Comparison of ENCODE assay signal across 1 cellular context in genomic region chr4:39458161-39458504, GRCh38.
TF ChIP-seq lines count a peak whose summit lies in the region.

No MANE protein-coding gene starts in this region.

TF ChIP-seq in K562, 482 proteins besides CTCF, POLR2A, EP300 and RAD21:
- TF ChIP-seq SNRNP70 (optimal IDR thresholded peaks at IDR 0.05; ENCODE audit: low read depth, low read length) (peak; percentile 13), ZNF263 (CRISPR knock-in tag; IDR thresholded peaks at IDR 0.05; ENCODE audit: borderline replicate concordance) (0 out of 2 replicates have a peak, but pooled peaks have one; percentile 13), ZC3H4 (CRISPR knock-in tag; IDR thresholded peaks at IDR 0.05; ENCODE audit: borderline replicate concordance) (0 out of 2 replicates have a peak, but pooled peaks have one; percentile 75)
